17 cellular contexts compared by ENCODE assay signal in genomic region chr10:73891585-73891984, GRCh38.
"Had no signal": no experiment of that assay in that cellular context is flagged by ENCODE, and none has a peak within 500 bp of the region (broad histone marks: within the 10 kb centered on the region; RNA-seq: fewer than 3 reads in every experiment).

No MANE protein-coding gene starts in this region.

- ATAC-seq: activated T-cell treated with anti-CD3 and anti-CD28 coated beads, Interleukin-2, amount 50 U/mL, for 72 hours; heart left ventricle; left colon; T-cell had no signal

- H3K9me3 ChIP-seq: heart left ventricle, neutrophil, stomach, testis had no signal

- H3K4me3 ChIP-seq: heart left ventricle, stomach, testis had no signal

- H3K27me3 ChIP-seq: brain microvascular endothelial cell, heart left ventricle, neutrophil, stomach, testis had no signal

- H3K27ac ChIP-seq: brain microvascular endothelial cell, heart left ventricle, neutrophil, stomach, testis had no signal

- DNase-seq: activated CD4-positive, alpha-beta T cell treated with anti-CD3 and anti-CD28 coated beads, Interleukin-2, amount 10 ng/mL, durations not matched to agents 7 days and 5 days; activated CD8-positive, alpha-beta memory T cell treated with anti-CD3 and anti-CD28 coated beads, Interleukin-2, amount 50 U/mL, for 48 hours; activated gamma-delta T cell treated with Interleukin-2 at 50 U/mL for 16 hours; activated naive CD8-positive, alpha-beta T cell treated with anti-CD3 and anti-CD28 coated beads for 36 hours; activated T-cell treated with anti-CD3 and anti-CD28 coated beads, Interleukin-2, amount 50 U/mL, for 72 hours; amygdala; brain microvascular endothelial cell; effector memory CD4-positive, alpha-beta T cell; heart left ventricle; left colon; retina; stimulated activated CD4-positive, alpha-beta T cell treated with anti-CD3 and anti-CD28 coated beads, Interleukin-4, amount 100 ng/mL, for 24 hours; stomach; T-cell; T-helper 9 cell; testis had no signal

- H3K36me3 ChIP-seq: brain microvascular endothelial cell, heart left ventricle, neutrophil, stomach had no signal
